ENCODE assay signal across 21 cellular contexts in the genomic region with DNA sequence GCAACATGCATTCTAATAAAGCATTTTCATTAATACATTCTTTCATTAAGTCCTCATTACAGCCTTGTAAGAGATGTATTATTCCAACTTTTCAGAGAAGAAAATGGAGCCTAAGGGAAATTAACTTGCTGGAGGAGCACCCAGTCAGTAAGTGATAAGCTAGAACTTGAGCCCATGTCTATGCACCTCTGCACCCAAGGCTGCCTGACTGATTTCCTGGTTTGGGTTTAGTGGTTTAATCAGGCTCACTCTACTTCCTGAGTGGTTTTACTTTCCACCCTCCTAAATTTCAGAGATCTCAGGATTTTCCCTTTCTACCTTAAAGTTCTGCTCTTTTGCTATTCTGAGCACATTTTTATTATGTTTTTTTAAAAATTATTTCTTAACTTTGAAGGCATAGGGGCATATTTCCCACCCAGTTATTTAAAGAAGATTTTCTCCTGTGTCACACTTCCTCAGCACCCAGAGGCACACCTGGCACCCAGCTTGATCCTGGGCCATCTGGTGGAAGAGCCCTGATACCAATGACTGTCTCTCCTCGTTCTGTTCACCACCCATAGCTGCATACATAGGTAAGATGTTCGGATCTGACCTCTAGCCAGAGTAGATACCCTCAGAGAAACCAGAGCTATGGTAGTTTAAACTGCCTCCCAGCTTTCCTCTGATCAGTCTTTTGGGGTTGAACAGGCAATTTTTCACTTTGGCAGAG. TPM values are rescaled to one million over a fixed set of nuclear protein-coding genes. Genes with fewer than 3 reads are reported as not detected.
DNase-seq lines count a peak whose midpoint lies in the region; ATAC-seq and TF ChIP-seq lines count a peak whose summit lies in the region.
"Had no signal": no experiment of that assay in that cellular context is flagged by ENCODE, and none has a peak within 500 bp of the region (broad histone marks: within the 10 kb centered on the region; RNA-seq: fewer than 3 reads in every experiment).

No MANE protein-coding gene starts in this region.

- no peak overlapping the region for H3K4me3 ChIP-seq in BLaER1
- H3K4me3 ChIP-seq in WERI-Rb-1 (ENCODE audit: low read depth, low read length): no peak overlapping the region

- CTCF ChIA-PET in activated CD8-positive, alpha-beta T cell treated with anti-CD3 and anti-CD28 coated beads, Interleukin-2, amount 10 ng/mL, durations not matched to agents 7 days and 5 days (lab: Charles Lee): interaction anchor here (2.5 kb wide), 1 partner anchor 9 kb away, joined by 16 read pairs; a partner anchor contains a TSS
- CTCF ChIA-PET in activated CD8-positive, alpha-beta T cell treated with anti-CD3 and anti-CD28 coated beads for 36 hours (lab: Charles Lee): interaction anchor here (1.3 to 2.4 kb wide), 2 partner anchors 9 to 15 kb away, joined by 3 to 9 read pairs; no protein-coding TSS in a partner anchor

- no peak overlapping the region for H3K4me3 Mint-ChIP-seq in activated CD8-positive, alpha-beta T cell treated with anti-CD3 and anti-CD28 coated beads, Interleukin-2, amount 10 ng/mL, durations not matched to agents 7 days and 5 days
- H3K4me3 Mint-ChIP-seq in activated CD8-positive, alpha-beta T cell treated with anti-CD3 and anti-CD28 coated beads for 36 hours: no peak overlapping the region
- H3K4me3 Mint-ChIP-seq: CD8-positive, alpha-beta T cell had no signal

- H3K36me3 ChIP-seq in BLaER1 (no peaks in the 10 kb centered on the region), WERI-Rb-1 (no peaks in the 10 kb centered on the region)

- peaks cover 2% of the 10 kb centered on the region for H3K27me3 Mint-ChIP-seq in activated CD8-positive, alpha-beta T cell treated with anti-CD3 and anti-CD28 coated beads, Interleukin-2, amount 10 ng/mL, durations not matched to agents 7 days and 5 days (ENCODE audit: low read depth)
- H3K27me3 Mint-ChIP-seq in activated CD8-positive, alpha-beta T cell treated with anti-CD3 and anti-CD28 coated beads for 36 hours: peaks cover 3% of the 10 kb centered on the region

- POLR2A ChIA-PET in activated CD8-positive, alpha-beta T cell treated with anti-CD3 and anti-CD28 coated beads, Interleukin-2, amount 10 ng/mL, durations not matched to agents 7 days and 5 days (lab: Charles Lee): no interaction called here
- POLR2A ChIA-PET in activated CD8-positive, alpha-beta T cell treated with anti-CD3 and anti-CD28 coated beads for 36 hours (lab: Charles Lee): no interaction called here

- H3K4me2 ChIP-seq in BLaER1: peak overlapping the region; percentile 56

- H3K27me3 ChIP-seq in BLaER1 (no peaks in the 10 kb centered on the region), WERI-Rb-1 (ENCODE audit: insufficient read depth, low read depth, severe bottlenecking) (no peaks in the 10 kb centered on the region)

- intact Hi-C loops in activated CD8-positive, alpha-beta T cell treated with anti-CD3 and anti-CD28 coated beads for 36 hours (cut with micrococcal nuclease): no loop called here

- no peaks in the 10 kb centered on the region for H4K20me1 ChIP-seq in BLaER1

- H3K27ac ChIP-seq in BLaER1 (no peak overlapping the region), WERI-Rb-1 (peak overlapping the region; percentile 96)

- peaks cover 43% of the 10 kb centered on the region for H3K4me1 ChIP-seq in BLaER1

- TF ChIP-seq CTCF in activated CD8-positive, alpha-beta T cell treated with anti-CD3 and anti-CD28 coated beads for 36 hours (IDR thresholded peaks at IDR 0.05): no peak
- TF ChIP-seq CTCF in WERI-Rb-1 (IDR thresholded peaks at IDR 0.05; ENCODE audit: low read depth, low read length): no peak

- H3K36me3 Mint-ChIP-seq in activated CD8-positive, alpha-beta T cell treated with anti-CD3 and anti-CD28 coated beads, Interleukin-2, amount 10 ng/mL, durations not matched to agents 7 days and 5 days (ENCODE audit: low read depth): no peaks in the 10 kb centered on the region
- H3K36me3 Mint-ChIP-seq in activated CD8-positive, alpha-beta T cell treated with anti-CD3 and anti-CD28 coated beads for 36 hours (ENCODE audit: low read depth): no peaks in the 10 kb centered on the region
- H3K36me3 Mint-ChIP-seq: CD8-positive, alpha-beta T cell had no signal

- peaks cover 43% of the 10 kb centered on the region for H3K4me1 Mint-ChIP-seq in activated CD8-positive, alpha-beta T cell treated with anti-CD3 and anti-CD28 coated beads, Interleukin-2, amount 10 ng/mL, durations not matched to agents 7 days and 5 days (ENCODE audit: low read depth)
- peaks cover 15% of the 10 kb centered on the region for H3K4me1 Mint-ChIP-seq in activated CD8-positive, alpha-beta T cell treated with anti-CD3 and anti-CD28 coated beads for 36 hours (ENCODE audit: low read depth)

- no peak overlapping the region for H3K9ac ChIP-seq in BLaER1

- H3K9me3 Mint-ChIP-seq in activated CD8-positive, alpha-beta T cell treated with anti-CD3 and anti-CD28 coated beads, Interleukin-2, amount 10 ng/mL, durations not matched to agents 7 days and 5 days (ENCODE audit: insufficient read depth): no peaks in the 10 kb centered on the region
- no peaks in the 10 kb centered on the region for H3K9me3 Mint-ChIP-seq in activated CD8-positive, alpha-beta T cell treated with anti-CD3 and anti-CD28 coated beads for 36 hours
- H3K9me3 Mint-ChIP-seq: CD8-positive, alpha-beta T cell had no signal

- H3K9me3 ChIP-seq in BLaER1: peaks cover 2% of the 10 kb centered on the region; the same call in 1 of the 2 replicates
- H3K9me3 ChIP-seq in WERI-Rb-1 (ENCODE audit: severe bottlenecking): no peaks in the 10 kb centered on the region

- peak; percentile 77 for ATAC-seq in activated CD8-positive, alpha-beta T cell treated with anti-CD3 and anti-CD28 coated beads, Interleukin-2, amount 10 ng/mL, durations not matched to agents 7 days and 5 days
- ATAC-seq in activated CD8-positive, alpha-beta T cell treated with anti-CD3 and anti-CD28 coated beads for 36 hours: no peak
- ATAC-seq in GM18870 (IDR thresholded peaks at IDR 0.05; ENCODE audit: unreplicated experiment) (no peak), HG02588 (IDR thresholded peaks at IDR 0.05; ENCODE audit: unreplicated experiment) (no peak)
- ATAC-seq: CD8-positive, alpha-beta T cell; SK-N-SH treated with all-trans-retinoic acid at 6 μM for 48 hours had no signal

- no peak overlapping the region for H3K27ac Mint-ChIP-seq in activated CD8-positive, alpha-beta T cell treated with anti-CD3 and anti-CD28 coated beads, Interleukin-2, amount 10 ng/mL, durations not matched to agents 7 days and 5 days
- H3K27ac Mint-ChIP-seq in activated CD8-positive, alpha-beta T cell treated with anti-CD3 and anti-CD28 coated beads for 36 hours: no peak overlapping the region
- H3K27ac Mint-ChIP-seq: CD8-positive, alpha-beta T cell had no signal

- DNase-seq in activated CD8-positive, alpha-beta T cell treated with anti-CD3 and anti-CD28 coated beads, Interleukin-2, amount 10 ng/mL, durations not matched to agents 7 days and 5 days: peak; percentile 23
- no peak for DNase-seq in activated CD8-positive, alpha-beta T cell treated with anti-CD3 and anti-CD28 coated beads for 36 hours
- DNase-seq in Kasumi-1 (lab: John Stamatoyannopoulos, UW): peak; percentile 75 to 78
- DNase-seq in WERI-Rb-1: peak; percentile 67
- DNase-seq in NCI-H345 (lab: John Stamatoyannopoulos, UW): no peak
- DNase-seq: Calu3; CD8-positive, alpha-beta T cell; DMS79; KG1; NCI-H1048; NCI-H1436; NCI-H2029 treated with DMSO at 0.1 percent for 48 hours; NCI-H2171; NCI-H446 treated with DMSO at 0.1 percent for 48 hours; NCI-H69; SIG-M5 had no signal

RNA-seq across cellular contexts. Expression of a gene that starts 10.4 kb away (rescaled TPM):
- not detected for total RNA-seq in activated CD8-positive, alpha-beta T cell treated with anti-CD3 and anti-CD28 coated beads, Interleukin-2, amount 10 ng/mL, durations not matched to agents 7 days and 5 days
- total RNA-seq in activated CD8-positive, alpha-beta T cell treated with anti-CD3 and anti-CD28 coated beads for 36 hours: under 1 TPM; 0.29 to 0.34 TPM
- total RNA-seq: CD8-positive, alpha-beta T cell; RPMI7951 had no signal

Comparison
In these comparisons a context has a peak if more than half of its experiments do, and no peak if none do; other contexts are left out.
1. DNase-seq: peak in activated CD8-positive, alpha-beta T cell treated with anti-CD3 and anti-CD28 coated beads, Interleukin-2, amount 10 ng/mL, durations not matched to agents 7 days and 5 days (single experiment), Kasumi-1 (2 of 2) and WERI-Rb-1 (single experiment); none in activated CD8-positive, alpha-beta T cell treated with anti-CD3 and anti-CD28 coated beads for 36 hours (single experiment) and NCI-H345 (single experiment).